In the genomic region with DNA sequence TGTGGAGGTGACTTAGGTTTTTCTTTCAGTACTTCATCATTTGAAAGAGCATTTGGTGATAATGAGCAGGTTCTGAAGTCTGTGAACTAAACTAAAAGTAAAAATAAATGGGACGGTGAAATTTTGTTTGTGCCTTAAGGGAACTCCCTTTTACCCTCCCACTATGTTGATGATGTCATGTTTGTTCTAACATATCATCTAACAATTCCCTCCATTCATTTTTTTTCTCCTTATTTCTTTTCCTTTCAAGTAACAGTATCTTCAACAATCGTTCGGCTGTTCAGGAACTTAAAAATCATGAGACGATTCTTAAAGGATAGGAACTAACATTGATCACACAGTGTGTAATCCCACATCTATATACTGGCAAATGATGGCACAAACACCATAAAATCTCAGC, we compare ENCODE assay signal across 18 cellular contexts. TPM values are rescaled to one million over a fixed set of nuclear protein-coding genes. Genes with fewer than 3 reads are reported as not detected.
A peak's percentile ranks its signal among the peaks of the same experiment; 100 is the strongest.
DNase-seq lines count a peak whose midpoint lies in the region; ATAC-seq, FAIRE-seq and TF ChIP-seq lines count a peak whose summit lies in the region.
"Had no signal": no experiment of that assay in that cellular context is flagged by ENCODE, and none has a peak within 500 bp of the region (broad histone marks: within the 10 kb centered on the region; RNA-seq: fewer than 3 reads in every experiment).

No MANE protein-coding gene starts in this region.

- TF ChIP-seq POLR2A in GM12878 (IDR thresholded peaks at IDR 0.05; ENCODE audit: low read depth, low read length) (no peak), right lobe of liver (IDR thresholded peaks at IDR 0.05) (no peak), ovary (IDR thresholded peaks at IDR 0.05) (no peak)

- intact Hi-C loops in GM12878 (cut with micrococcal nuclease; ENCODE audit: unreplicated experiment) (no loop called here), right lobe of liver (cut with DNase I) (loop anchor here in 1 of 2 donors (10.0 kb wide), 1 partner anchor 75 kb away; no protein-coding TSS in a partner anchor), ovary (cut with DNase I) (no loop called here)

- H3K9me3 ChIP-seq in GM12878 (replicated peaks; ENCODE audit: control insufficient read depth, insufficient read depth, low read length) (no peaks in the 10 kb centered on the region; the same call in 2 of the 3 replicates), right lobe of liver (no peaks in the 10 kb centered on the region), ovary (no peaks in the 10 kb centered on the region)

- H4K20me1 ChIP-seq in GM12878 (ENCODE audit: control insufficient read depth, insufficient read depth), result no peaks in the 10 kb centered on the region

- H3K4me1 ChIP-seq in GM12878 (ENCODE audit: control insufficient read depth, insufficient read depth, low read length) (no peaks in the 10 kb centered on the region), right lobe of liver (peaks cover 0 to 37% (median 19%) of the 10 kb centered on the region in 4 donors), ovary (ENCODE audit: insufficient read depth) (no peaks in the 10 kb centered on the region)

- TF ChIP-seq CTCF in GM12878 (IDR thresholded peaks at IDR 0.05 in 2 of 3, conservative IDR thresholded peaks at IDR 0.05 in 1 of 3; ENCODE audit: control insufficient read depth in 2 of 3, extremely low read depth in 1 of 3, insufficient read depth in 1 of 3, low read depth in 3 of 3, low read length in 3 of 3), result no peak
- no peak for TF ChIP-seq CTCF in right lobe of liver (IDR thresholded peaks at IDR 0.05)
- TF ChIP-seq CTCF in ovary (IDR thresholded peaks at IDR 0.05), result no peak

- no peak overlapping the region for H3K9ac ChIP-seq in GM12878 (ENCODE audit: control insufficient read depth, insufficient read depth, low read length)
- H3K9ac ChIP-seq: KMS-11 had no signal

- TF ChIP-seq EP300 in GM12878 (IDR thresholded peaks at IDR 0.05; ENCODE audit: borderline replicate concordance in 1 of 2, control insufficient read depth in 1 of 2, low read depth in 2 of 2, low read length in 2 of 2), result no peak
- TF ChIP-seq EP300 in ovary (IDR thresholded peaks at IDR 0.05), result no peak

- H3K79me2 ChIP-seq in GM12878 (ENCODE audit: control insufficient read depth, insufficient read depth, low read length), result no peaks in the 10 kb centered on the region

- POLR2A ChIA-PET in GM12878 (lab: Charles Lee), result interaction anchor here (0.6 kb wide), 1 partner anchor 294 kb away, joined by 5 read pairs; no protein-coding TSS in a partner anchor

- no TSS peak for BruUV-seq in GM12878 (replicated peaks; lab: Mats Ljungman, UMichigan)

- no peak overlapping the region for H2AFZ ChIP-seq in GM12878 (ENCODE audit: control insufficient read depth, low read depth, low read length)

- no peak overlapping the region for H3K4me3 ChIP-seq in GM12878
- no peak overlapping the region for H3K4me3 ChIP-seq in right lobe of liver
- no peak overlapping the region for H3K4me3 ChIP-seq in ovary

- no peak for ATAC-seq in GM12878
- ATAC-seq in right lobe of liver, result no peak

- DNase-seq in DMS53 (lab: John Stamatoyannopoulos, UW), result peak; percentile 44
- no peak for DNase-seq in DMS53 treated with DMSO at 0.1 percent for 48 hours (lab: John Stamatoyannopoulos, UW; ENCODE audit: unreplicated experiment)
- no peak for DNase-seq in GM12878 (ENCODE audit: low read depth, low spot score)
- DNase-seq in right lobe of liver, result no peak
- no peak for DNase-seq in amniotic stem cell (lab: John Stamatoyannopoulos, UW)
- DNase-seq in ovary, result no peak
- no peak for DNase-seq in KBM-7
- DNase-seq in NCI-H1092 (lab: John Stamatoyannopoulos, UW), result no peak
- DNase-seq: 8988T, COR-L47, DMS79 treated with DMSO at 0.1 percent for 48 hours, HCEC 1CT, NCI-H1105 had no signal

- H3K27ac ChIP-seq in GM12878 (ENCODE audit: control insufficient read depth, insufficient read depth) (no peak overlapping the region), right lobe of liver (peak overlapping the region; percentile 64 to 75 (median 64)), ovary (no peak overlapping the region)
- H3K27ac ChIP-seq: C4-2B, KMS-11 had no signal

- H3K36me3 ChIP-seq in GM12878 (ENCODE audit: control insufficient read depth in 2 of 2, insufficient read depth in 2 of 2, low read length in 1 of 2) (no peaks in the 10 kb centered on the region), right lobe of liver (no peaks in the 10 kb centered on the region), ovary (no peaks in the 10 kb centered on the region)

- H3K4me2 ChIP-seq in GM12878 (ENCODE audit: control insufficient read depth, insufficient read depth), result no peak overlapping the region
- H3K4me2 ChIP-seq: KMS-11 had no signal

- FAIRE-seq in GM12878 (lab: Jason Lieb, UNC), result no peak
- FAIRE-seq: G401.6, GM12892, HTR-8/SVneo had no signal

- 92% methylated on average over 4 of the region's 4 CpGs for WGBS in GM12878 (ENCODE audit: insufficient coverage, insufficient replicate concordance, low lambda C conversion rate, missing lambda C conversion rate)
- WGBS in right lobe of liver (ENCODE audit: insufficient coverage, low coverage, low lambda C conversion rate, missing lambda C conversion rate), result 62% methylated on average over 4 of the region's 4 CpGs
- WGBS in ovary, 3 donors, result 70 to 77% (median 74%) methylated on average over 4 of the region's 4 CpGs

- H3K27me3 ChIP-seq in GM12878 (replicated peaks in 1 of 2; ENCODE audit: control insufficient read depth in 2 of 2, insufficient read depth in 2 of 2, low read length in 1 of 2) (no peaks in the 10 kb centered on the region), right lobe of liver (no peaks in the 10 kb centered on the region), ovary (no peaks in the 10 kb centered on the region)

- CTCF ChIA-PET in GM12878 (lab: Yijun Ruan, JAX), result interaction anchor here (0.7 kb wide), 1 partner anchor 10 kb away, joined by 3 read pairs; no protein-coding TSS in a partner anchor

- SMC1A ChIA-PET in GM12878 (lab: Charles Lee; ENCODE audit: uncharacterized antibody, unreplicated experiment), result no interaction called here

- in situ Hi-C loops in GM12878 (cut with MboI) (no loop called here), KBM-7 (cut with MboI; ENCODE audit: low pct_unique_long_range_greater_than_20kb, low sequenced_read_pairs) (no loop called here)

- RAD21 ChIA-PET in GM12878 (lab: Charles Lee; ENCODE audit: unreplicated experiment), result no interaction called here

- TF ChIP-seq RAD21 in GM12878 (IDR thresholded peaks at IDR 0.05; ENCODE audit: insufficient read depth, low read depth, low read length), result no peak

TF ChIP-seq in GM12878, 131 proteins besides CTCF, POLR2A, EP300 and RAD21:
- TF ChIP-seq NFYA (IDR thresholded peaks at IDR 0.05; ENCODE audit: borderline replicate concordance, low read depth, low read length), result no peak
- peak; percentile 28; the same call in 1 of the 2 replicates for TF ChIP-seq ATF7 (IDR thresholded peaks at IDR 0.05; ENCODE audit: low read depth)

RNA-seq across cellular contexts. Expression of a gene that starts 30.0 kb away (rescaled TPM):
- total RNA-seq in GM12878 (2013; cell fraction: nucleolus; rRNA removed), result 219 and 220 TPM in 2 replicates
- total RNA-seq in GM12878 (2014; rRNA removed) (54.6 and 61.4 TPM in 2 replicates), GM12878 (2014; rRNA removed; fragmentation: Illumina TruSeq; extraction: Trizol) (54.4 and 55.4 TPM in 2 replicates), GM12878 (2021) (114 TPM in 2 replicates), right lobe of liver (10 to 100 TPM; 35.3 to 93.2 (median 56.8) TPM), ovary (100 to 1,000 TPM in 6 of 7 donors, 10 to 100 TPM in 1; 66.9 to 180 (median 117) TPM)
- polyA plus RNA-seq in GM12878 (2011; ENCODE audit: low read depth), result 26.9 TPM
- polyA plus RNA-seq in GM12878 (2011; rRNA removed) (39.2 and 49.2 TPM in 2 replicates), GM12878 (2014; fragmentation: Illumina TruSeq; extraction: Trizol) (23.9 and 64.7 TPM in 2 replicates), GM12878 (2014; fragmentation: Nextera tagmentation; extraction: Ambion mirVana) (10 to 100 TPM; 26.2 to 28.1 TPM), GM12878 (2014; rRNA removed) (57.6 and 68.9 TPM in 2 replicates), GM12878 (2016; fragmentation: Nextera tagmentation; extraction: Ambion mirVana) (10 to 100 TPM in 1 of 2 experiments, 1 to 10 TPM in 1; 7.5 to 12.9 TPM), ovary (10 to 100 TPM; 83.9 to 98.8 TPM)
- 60.1 and 68.0 TPM in 2 replicates for polyA plus RNA-seq in GM12878 (2011; cell fraction: cytosol; rRNA removed)
- polyA plus RNA-seq in GM12878 (2011; cell fraction: nucleus; rRNA removed), result 254 and 345 TPM in 2 replicates
- 63.0 and 95.9 TPM in 2 replicates for polyA plus RNA-seq in GM12878 (2012)
- 43.9 and 108 TPM in 2 replicates for polyA minus RNA-seq in GM12878 (2011; rRNA and poly(A)+ RNA removed)
- 82.8 and 86.3 TPM in 2 replicates for polyA minus RNA-seq in GM12878 (2011; cell fraction: cytosol; rRNA and poly(A)+ RNA removed)
- 96.7 and 119 TPM in 2 replicates for polyA minus RNA-seq in GM12878 (2011; cell fraction: nucleus; rRNA and poly(A)+ RNA removed)

Comparison
In these comparisons a context has a peak if more than half of its experiments do, and no peak if none do; other contexts are left out.
1. H3K27ac ChIP-seq: peak in right lobe of liver (3 of 3); none in GM12878 (single experiment) and ovary (0 of 2).